19 cellular contexts compared by ENCODE assay signal in genomic region chr3:177352424-177352823, GRCh38.
A peak's percentile ranks its signal among the peaks of the same experiment; 100 is the strongest.
DNase-seq lines count a peak whose midpoint lies in the region; ATAC-seq and TF ChIP-seq lines count a peak whose summit lies in the region.
"Had no signal": no experiment of that assay in that cellular context is flagged by ENCODE, and none has a peak within 500 bp of the region (broad histone marks: within the 10 kb centered on the region; RNA-seq: fewer than 3 reads in every experiment).

No MANE protein-coding gene starts in this region.

- H3K4me1 ChIP-seq in OCI-LY1 (ENCODE audit: insufficient read depth, low read length, severe bottlenecking), result peaks cover 80% of the 10 kb centered on the region
- H3K4me1 ChIP-seq in esophagus muscularis mucosa, result peaks cover 18 to 46% (median 37%) of the 10 kb centered on the region in 4 donors
- peaks cover 14% of the 10 kb centered on the region for H3K4me1 ChIP-seq in CD4-positive, alpha-beta memory T cell (ENCODE audit: insufficient read depth, low read length)

- H4K20me1 ChIP-seq in OCI-LY1 (ENCODE audit: insufficient read depth, low read length), result no peaks in the 10 kb centered on the region

- TF ChIP-seq POLR2A in esophagus muscularis mucosa (IDR thresholded peaks at IDR 0.05; ENCODE audit: low read depth), result no peak

- POLR2A ChIA-PET in CD4-positive, alpha-beta memory T cell (lab: Charles Lee; ENCODE audit: partially characterized antibody), result no interaction called here

- no peaks in the 10 kb centered on the region for H3K79me2 ChIP-seq in OCI-LY1 (ENCODE audit: insufficient read depth, low read length)

- H3K27me3 Mint-ChIP-seq in stimulated activated memory B cell treated with anti-CD40 and anti-IgM and Interleukin-4, amounts not matched to agents 10 μg/mL and 1 μg/mL and 100 μg/mL, for 72 hours, result no peaks in the 10 kb centered on the region
- H3K27me3 Mint-ChIP-seq in CD4-positive, alpha-beta memory T cell, result no peaks in the 10 kb centered on the region
- H3K27me3 Mint-ChIP-seq: activated naive CD4-positive, alpha-beta T cell treated with anti-CD3 and anti-CD28 coated beads, Interleukin-2, amount 10 ng/mL, durations not matched to agents 7 days and 5 days had no signal

- ATAC-seq in GM19023 (IDR thresholded peaks at IDR 0.05; ENCODE audit: unreplicated experiment) (peak; percentile 3), left colon (no peak)
- ATAC-seq in stimulated activated memory B cell treated with anti-CD40 and anti-IgM and Interleukin-4, amounts not matched to agents 10 μg/mL and 1 μg/mL and 100 μg/mL, for 72 hours, result no peak
- ATAC-seq: CD8-positive, alpha-beta T cell had no signal

- intact Hi-C loops in esophagus muscularis mucosa (cut with DNase I), result no loop called here
- intact Hi-C loops in CD4-positive, alpha-beta memory T cell (cut with micrococcal nuclease), result no loop called here
- intact Hi-C loops in left colon (cut with DNase I, micrococcal nuclease), result no loop called here

- H3F3A ChIP-seq in OCI-LY1 (ENCODE audit: insufficient read depth, low read length), result 0 out of 2 replicates have a peak, but pooled peaks cover 4% of the 10 kb centered on the region

- CTCF ChIA-PET in CD4-positive, alpha-beta memory T cell (lab: Charles Lee; ENCODE audit: partially characterized antibody), result no interaction called here

- peak overlapping the region; percentile 48 for H3K9ac ChIP-seq in OCI-LY1 (ENCODE audit: low read length)

- H3K27ac ChIP-seq in OCI-LY1 (ENCODE audit: low read depth, low read length, poor library complexity, severe bottlenecking) (peak overlapping the region; percentile 95), esophagus muscularis mucosa (replicated peaks in 1 of 4) (peak overlapping the region; percentile 38 to 59 (median 54))
- H3K27ac ChIP-seq in CD4-positive, alpha-beta memory T cell (ENCODE audit: low read depth, low read length), result no peak overlapping the region
- H3K27ac ChIP-seq: dorsolateral prefrontal cortex, testis had no signal

- peak overlapping the region; percentile 53 for H3K4me2 ChIP-seq in OCI-LY1 (ENCODE audit: low read length)

- no peak overlapping the region for H3K4me3 Mint-ChIP-seq in stimulated activated memory B cell treated with anti-CD40 and anti-IgM and Interleukin-4, amounts not matched to agents 10 μg/mL and 1 μg/mL and 100 μg/mL, for 72 hours
- H3K4me3 Mint-ChIP-seq in CD4-positive, alpha-beta memory T cell, result no peak overlapping the region
- H3K4me3 Mint-ChIP-seq: activated naive CD4-positive, alpha-beta T cell treated with anti-CD3 and anti-CD28 coated beads, Interleukin-2, amount 10 ng/mL, durations not matched to agents 7 days and 5 days; activated T-cell treated with anti-CD3 and anti-CD28 coated beads, Interleukin-2, amount 50 U/mL, for 4 hours; CD8-positive, alpha-beta T cell had no signal

- TF ChIP-seq EP300 in esophagus muscularis mucosa (IDR thresholded peaks at IDR 0.05), result no peak

- H3K27ac Mint-ChIP-seq in stimulated activated memory B cell treated with anti-CD40 and anti-IgM and Interleukin-4, amounts not matched to agents 10 μg/mL and 1 μg/mL and 100 μg/mL, for 72 hours, result peak overlapping the region; percentile 52
- H3K27ac Mint-ChIP-seq in CD4-positive, alpha-beta memory T cell, result no peak overlapping the region
- H3K27ac Mint-ChIP-seq: activated naive CD4-positive, alpha-beta T cell treated with anti-CD3 and anti-CD28 coated beads, Interleukin-2, amount 10 ng/mL, durations not matched to agents 7 days and 5 days; CD8-positive, alpha-beta T cell had no signal

- H3K9me3 Mint-ChIP-seq in stimulated activated memory B cell treated with anti-CD40 and anti-IgM and Interleukin-4, amounts not matched to agents 10 μg/mL and 1 μg/mL and 100 μg/mL, for 72 hours, result no peaks in the 10 kb centered on the region
- H3K9me3 Mint-ChIP-seq in CD4-positive, alpha-beta memory T cell, result no peaks in the 10 kb centered on the region
- H3K9me3 Mint-ChIP-seq: activated naive CD4-positive, alpha-beta T cell treated with anti-CD3 and anti-CD28 coated beads, Interleukin-2, amount 10 ng/mL, durations not matched to agents 7 days and 5 days; activated T-cell treated with anti-CD3 and anti-CD28 coated beads, Interleukin-2, amount 50 U/mL, for 4 hours; CD8-positive, alpha-beta T cell had no signal

- peak overlapping the region; percentile 1; the same call in 1 of the 2 replicates for H2AFZ ChIP-seq in OCI-LY1 (ENCODE audit: low read length)

- H3K4me1 Mint-ChIP-seq in stimulated activated memory B cell treated with anti-CD40 and anti-IgM and Interleukin-4, amounts not matched to agents 10 μg/mL and 1 μg/mL and 100 μg/mL, for 72 hours, result peaks cover 80% of the 10 kb centered on the region
- peaks cover 15 to 30% (median 17%) of the 10 kb centered on the region in 4 donors for H3K4me1 Mint-ChIP-seq in CD4-positive, alpha-beta memory T cell

- TF ChIP-seq CTCF in OCI-LY1 (IDR thresholded peaks at IDR 0.05; ENCODE audit: low read length) (no peak), esophagus muscularis mucosa (IDR thresholded peaks at IDR 0.05) (no peak)

- H3K9me2 ChIP-seq in OCI-LY1 (ENCODE audit: low read depth, low read length), result no peaks in the 10 kb centered on the region

- H3K9me3 ChIP-seq in OCI-LY1 (ENCODE audit: low read length), result no peaks in the 10 kb centered on the region
- no peaks in the 10 kb centered on the region for H3K9me3 ChIP-seq in esophagus muscularis mucosa
- H3K9me3 ChIP-seq in CD4-positive, alpha-beta memory T cell (ENCODE audit: control insufficient read depth in 1 of 2, low read length in 2 of 2), result no peaks in the 10 kb centered on the region
- H3K9me3 ChIP-seq: testis had no signal

- H3K27me3 ChIP-seq in OCI-LY1 (ENCODE audit: insufficient read depth, low read length) (no peaks in the 10 kb centered on the region), esophagus muscularis mucosa (no peaks in the 10 kb centered on the region)
- no peaks in the 10 kb centered on the region for H3K27me3 ChIP-seq in CD4-positive, alpha-beta memory T cell (ENCODE audit: insufficient read depth, low read length)
- H3K27me3 ChIP-seq: dorsolateral prefrontal cortex, testis had no signal

- no peak for DNase-seq in esophagus muscularis mucosa (ENCODE audit: extremely low spot score)
- no peak for DNase-seq in AG08395 (ENCODE audit: low spot score)
- no peak for DNase-seq in CD4-positive, alpha-beta memory T cell
- no peak for DNase-seq in left colon
- DNase-seq: activated naive CD4-positive, alpha-beta T cell treated with anti-CD3 and anti-CD28 coated beads, Interleukin-2, amount 10 ng/mL, durations not matched to agents 7 days and 5 days; activated T-cell treated with anti-CD3 and anti-CD28 coated beads, Interleukin-2, amount 50 U/mL, for 4 hours; CD8-positive, alpha-beta T cell; central memory CD4-positive, alpha-beta T cell; DMS153; IMR-90; NCI-H2081; NCI-H510A; RPMI8226; T1000; testis had no signal

- 33% methylated on average over 4 of the region's 4 CpGs for WGBS in esophagus muscularis mucosa

- H3K36me3 ChIP-seq in OCI-LY1 (ENCODE audit: insufficient read depth, low read length) (no peaks in the 10 kb centered on the region), esophagus muscularis mucosa (no peaks in the 10 kb centered on the region)
- H3K36me3 ChIP-seq in CD4-positive, alpha-beta memory T cell (ENCODE audit: insufficient read depth, low read length), result no peaks in the 10 kb centered on the region

- peak overlapping the region; percentile 6 for H3K4me3 ChIP-seq in OCI-LY1 (ENCODE audit: low read depth, low read length, poor library complexity, severe bottlenecking)
- H3K4me3 ChIP-seq in esophagus muscularis mucosa, result no peak overlapping the region
- H3K4me3 ChIP-seq in CD4-positive, alpha-beta memory T cell (ENCODE audit: low read length in 2 of 2), result no peak overlapping the region
- H3K4me3 ChIP-seq: dorsolateral prefrontal cortex, testis had no signal

- H3K36me3 Mint-ChIP-seq in stimulated activated memory B cell treated with anti-CD40 and anti-IgM and Interleukin-4, amounts not matched to agents 10 μg/mL and 1 μg/mL and 100 μg/mL, for 72 hours, result no peaks in the 10 kb centered on the region
- H3K36me3 Mint-ChIP-seq in CD4-positive, alpha-beta memory T cell, result no peaks in the 10 kb centered on the region
- H3K36me3 Mint-ChIP-seq: CD8-positive, alpha-beta T cell had no signal
